1 cellular context compared by ENCODE assay signal in genomic region chr6:125094563-125094962, GRCh38.
TF ChIP-seq lines count a peak whose summit lies in the region.

No MANE protein-coding gene starts in this region.

TF ChIP-seq in SK-N-SH, 30 proteins besides CTCF, POLR2A, EP300 and RAD21 (continued from another document):
- no peak for TF ChIP-seq USF1 (IDR thresholded peaks at IDR 0.05; ENCODE audit: borderline replicate concordance, low read depth)
